Comparison of ENCODE assay signal across 13 cellular contexts in the genomic region with DNA sequence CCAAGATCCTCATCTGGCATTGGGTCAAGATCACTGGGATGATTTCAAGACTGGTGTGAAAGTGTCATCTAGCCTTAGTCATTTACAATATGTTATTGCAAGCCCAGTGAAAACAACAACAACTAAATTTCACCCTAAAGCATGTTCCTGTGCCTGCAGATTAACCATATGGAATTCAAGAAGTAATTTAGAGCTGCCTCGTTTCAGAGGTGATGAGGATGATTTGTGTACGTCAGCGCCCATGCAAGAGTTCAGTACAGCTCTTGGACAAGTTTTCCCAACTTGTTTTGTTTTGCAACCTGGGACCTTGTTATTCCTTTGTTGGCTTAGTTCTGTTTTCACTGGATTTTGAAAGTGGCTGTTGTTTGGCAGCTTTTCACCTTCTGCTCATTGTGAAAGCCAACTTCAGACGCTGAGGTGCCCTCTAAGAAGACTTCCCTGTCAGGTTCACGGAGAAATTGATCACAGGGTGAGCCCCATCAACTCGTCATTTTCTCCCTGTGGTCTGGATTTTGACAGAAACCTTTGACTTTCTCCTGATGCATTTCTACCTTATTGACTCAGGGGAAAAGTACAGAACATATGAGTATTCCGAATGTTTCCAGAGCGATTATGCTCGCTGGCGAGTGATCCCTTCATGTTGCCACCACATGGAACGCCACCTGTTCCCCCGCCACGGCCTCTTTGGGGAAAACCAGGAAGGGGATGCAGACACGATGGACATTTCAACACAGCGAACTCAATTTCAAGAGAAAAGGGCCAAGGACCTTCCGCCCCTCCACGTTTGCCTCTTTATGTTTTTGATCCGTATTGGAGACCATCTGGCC.
DNase-seq lines count a peak whose midpoint lies in the region; ATAC-seq, FAIRE-seq and TF ChIP-seq lines count a peak whose summit lies in the region.
"Had no signal": no experiment of that assay in that cellular context is flagged by ENCODE, and none has a peak within 500 bp of the region (broad histone marks: within the 10 kb centered on the region; RNA-seq: fewer than 3 reads in every experiment).

No MANE protein-coding gene starts in this region.

- ATAC-seq in IMR-90 (ENCODE audit: low read depth) (no peak), K562 (no peak), natural killer cell (no peak), GM18858 (IDR thresholded peaks at IDR 0.05; ENCODE audit: unreplicated experiment) (no peak)

- intact Hi-C loops in IMR-90 (cut with micrococcal nuclease) (loop anchor here (2.0 to 5.0 kb wide), 2 partner anchors 52 to 83 kb away; no protein-coding TSS in a partner anchor), K562 (cut with micrococcal nuclease) (no loop called here), natural killer cell (cut with micrococcal nuclease) (no loop called here)

- TF ChIP-seq RAD21 in IMR-90 (IDR thresholded peaks at IDR 0.05; ENCODE audit: low read length), result no peak
- TF ChIP-seq RAD21 in K562 (CRISPR knock-in tag; conservative IDR thresholded peaks at IDR 0.05 in 1 of 2, IDR thresholded peaks at IDR 0.05 in 1 of 2), result no peak

- TF ChIP-seq EP300 in K562 (IDR thresholded peaks at IDR 0.05; ENCODE audit: low read length), result no peak

- no peaks in the 10 kb centered on the region for H3K36me3 Mint-ChIP-seq in natural killer cell

- H3K27ac ChIP-seq in BLaER1, result no peak overlapping the region; the same call in 1 of the 2 replicates
- peak overlapping the region; percentile 76 for H3K27ac ChIP-seq in IMR-90 (ENCODE audit: insufficient read depth, low read length)
- H3K27ac ChIP-seq in K562 (ENCODE audit: extremely low read depth, low read depth, low read length), result peak overlapping the region; percentile 35; the same call in 2 of the 3 replicates

- FAIRE-seq in K562 (lab: Jason Lieb, UNC), result no peak
- FAIRE-seq: islet of Langerhans had no signal

- H3K4ac ChIP-seq in IMR-90 (ENCODE audit: low read depth, low read length), result peak overlapping the region; percentile 98

- peak overlapping the region; percentile 46 for H3K14ac ChIP-seq in IMR-90 (replicated peaks; ENCODE audit: low read depth, low read length)

- H2BK20ac ChIP-seq in IMR-90 (ENCODE audit: low read depth, low read length), result peak overlapping the region; percentile 76

- H3K4me1 Mint-ChIP-seq in natural killer cell, result peaks cover 12 to 18% of the 10 kb centered on the region in 2 donors

- peaks cover 8% of the 10 kb centered on the region for H3K9me3 ChIP-seq in BLaER1
- H3K9me3 ChIP-seq in IMR-90 (ENCODE audit: control insufficient read depth, insufficient read depth, low read length), result no peaks in the 10 kb centered on the region
- no peaks in the 10 kb centered on the region for H3K9me3 ChIP-seq in K562 (replicated peaks; ENCODE audit: control insufficient read depth, insufficient read depth, low read depth, low read length)

- POLR2A ChIA-PET in IMR-90 (lab: Charles Lee; ENCODE audit: unreplicated experiment) (interaction anchor here (0.8 kb wide), 1 partner anchor 53 kb away, joined by 3 read pairs; no protein-coding TSS in a partner anchor), K562 (lab: Yijun Ruan, JAX) (no interaction called here)

- H4K8ac ChIP-seq in IMR-90 (ENCODE audit: low read depth in 2 of 2, low read length in 2 of 2), result peak overlapping the region; percentile 66 to 87

- peak; percentile 46; the same call in 1 of the 2 replicates for TF ChIP-seq POLR2A in IMR-90 (IDR thresholded peaks at IDR 0.05; ENCODE audit: low read depth, low read length)
- TF ChIP-seq POLR2A in K562 (conservative IDR thresholded peaks at IDR 0.05), result no peak

- H3K9ac ChIP-seq in BLaER1, result no peak overlapping the region
- peak overlapping the region; percentile 16; the same call in 1 of the 2 replicates for H3K9ac ChIP-seq in IMR-90 (ENCODE audit: low read depth, low read length)
- no peak overlapping the region for H3K9ac ChIP-seq in K562 (ENCODE audit: insufficient read depth in 1 of 2, low read depth in 2 of 2, low read length in 2 of 2)

- peak overlapping the region; percentile 37 for H2AK9ac ChIP-seq in IMR-90 (replicated peaks; ENCODE audit: low read depth, low read length, poor library complexity)

- H3K56ac ChIP-seq in IMR-90 (ENCODE audit: extremely low read depth, insufficient read depth, low read length), result peak overlapping the region; percentile 56

- TF ChIP-seq CTCF in IMR-90 (conservative IDR thresholded peaks at IDR 0.05; ENCODE audit: low read depth, low read length) (no peak), K562 (IDR thresholded peaks at IDR 0.05 in 2 of 3, conservative IDR thresholded peaks at IDR 0.05 in 1 of 3; ENCODE audit: insufficient read depth in 2 of 3, low read depth in 1 of 3, low read length in 3 of 3) (no peak), natural killer cell (IDR thresholded peaks at IDR 0.05) (no peak)

- CTCF ChIA-PET in IMR-90 (lab: Yijun Ruan, JAX) (interaction anchor here (1.0 kb wide), 1 partner anchor 47 kb away, joined by 3 read pairs; no protein-coding TSS in a partner anchor), K562 (lab: Yijun Ruan, JAX; ENCODE audit: low intra/inter-chr PET ratio) (no interaction called here)

- peak overlapping the region; percentile 89 for H2BK120ac ChIP-seq in IMR-90 (ENCODE audit: low read depth, low read length)

- DNase-seq in IMR-90 (peak; percentile 28), K562 (ENCODE audit: extremely low read depth in 1 of 4, low spot score in 3 of 4) (no peak), natural killer cell (no peak), foreskin melanocyte (no peak), DMS 273 (lab: John Stamatoyannopoulos, UW; ENCODE audit: unreplicated experiment) (no peak), AG08395 (ENCODE audit: low spot score) (no peak)
- DNase-seq: cortex of kidney, DMS79, NCI-H2081 treated with DMSO at 0.1 percent for 48 hours, posterior cingulate gyrus had no signal

- H4K20me1 ChIP-seq in BLaER1 (no peaks in the 10 kb centered on the region), IMR-90 (ENCODE audit: insufficient read depth, low read length) (no peaks in the 10 kb centered on the region; the same call in 1 of the 2 replicates), K562 (replicated peaks; ENCODE audit: control insufficient read depth, insufficient read depth, low read length) (no peaks in the 10 kb centered on the region)

- H3K18ac ChIP-seq in IMR-90 (ENCODE audit: low read depth, low read length), result peak overlapping the region; percentile 66; the same call in 1 of the 2 replicates

- BruUV-seq in IMR-90 (replicated peaks; lab: Mats Ljungman, UMichigan) (no TSS peak), K562 (replicated peaks; lab: Mats Ljungman, UMichigan) (no TSS peak)

- whole genome bisulfite sequencing in IMR-90 (ENCODE audit: extremely low coverage in 2 of 2, insufficient read length in 1 of 2), 2 experiments, result 91% methylated on average over 5 of the region's 18 CpGs; no CpG with 5 or more reads in 1 of the 2 experiments
- 39% methylated on average over 18 of the region's 18 CpGs for WGBS in K562 (ENCODE audit: insufficient coverage, low coverage, missing lambda C conversion rate)

- H4K91ac ChIP-seq in IMR-90 (ENCODE audit: insufficient read depth, low read depth, low read length), result peak overlapping the region; percentile 89

- no peaks in the 10 kb centered on the region for H3K36me3 ChIP-seq in BLaER1
- H3K36me3 ChIP-seq in IMR-90 (ENCODE audit: control insufficient read depth, insufficient read depth, low read length), result no peaks in the 10 kb centered on the region
- H3K36me3 ChIP-seq in K562 (ENCODE audit: control insufficient read depth, insufficient read depth, low read length), result no peaks in the 10 kb centered on the region

- no peaks in the 10 kb centered on the region for H3K79me2 ChIP-seq in K562 (ENCODE audit: control insufficient read depth, insufficient read depth, low read length)

- peaks cover 24% of the 10 kb centered on the region for H3K9me1 ChIP-seq in IMR-90 (ENCODE audit: insufficient read depth, low read length)
- no peaks in the 10 kb centered on the region for H3K9me1 ChIP-seq in K562 (ENCODE audit: control insufficient read depth, insufficient read depth, low read length)

- peaks cover 0 to 3% of the 10 kb centered on the region in 2 donors for H3K9me3 Mint-ChIP-seq in natural killer cell

- H2AK5ac ChIP-seq in IMR-90 (ENCODE audit: low read depth, low read length), result peak overlapping the region; percentile 84

- dilution Hi-C loops in IMR-90 (cut with HindIII; ENCODE audit: low sequenced_read_pairs, unreplicated experiment), result no loop called here

- H3K23ac ChIP-seq in IMR-90 (ENCODE audit: low read depth, low read length), result peak overlapping the region; percentile 27

- H2AFZ ChIP-seq in IMR-90 (replicated peaks; ENCODE audit: low read length, poor library complexity) (peak overlapping the region; percentile 58), K562 (ENCODE audit: low read depth, low read length) (peak overlapping the region; percentile 26)

- in situ Hi-C loops in IMR-90 (cut with MboI; ENCODE audit: low sequenced_read_pairs) (no loop called here), K562 (cut with MboI) (no loop called here)

- H3K4me2 ChIP-seq in BLaER1, result peak overlapping the region; percentile 83
- peak overlapping the region; percentile 55; the same call in 1 of the 2 replicates for H3K4me2 ChIP-seq in IMR-90 (ENCODE audit: low read depth, low read length)
- peak overlapping the region; percentile 50; the same call in 1 of the 2 replicates for H3K4me2 ChIP-seq in K562 (ENCODE audit: insufficient read depth, low read length)

- H3K27me3 Mint-ChIP-seq in natural killer cell (ENCODE audit: low read depth in 2 of 2), result peaks cover 0 to 7% of the 10 kb centered on the region in 2 donors

- H3K4me1 ChIP-seq in BLaER1, result peaks cover 24% of the 10 kb centered on the region
- peaks cover 24% of the 10 kb centered on the region for H3K4me1 ChIP-seq in IMR-90 (ENCODE audit: control insufficient read depth, insufficient read depth, low read length)
- H3K4me1 ChIP-seq in K562 (replicated peaks in 1 of 2; ENCODE audit: control insufficient read depth in 2 of 2, insufficient read depth in 2 of 2, low read length in 2 of 2), result peaks cover 8 to 18% of the 10 kb centered on the region in 2 experiments

- H3K4me3 ChIP-seq in BLaER1 (no peak overlapping the region), IMR-90 (ENCODE audit: insufficient read depth, low read depth, low read length) (no peak overlapping the region), K562 (no peak overlapping the region)

- H4K5ac ChIP-seq in IMR-90 (ENCODE audit: low read depth, low read length), result peak overlapping the region; percentile 75; the same call in 1 of the 2 replicates

- peak overlapping the region; percentile 66 for H2BK15ac ChIP-seq in IMR-90 (ENCODE audit: low read depth, low read length)

- H3K79me1 ChIP-seq in IMR-90 (ENCODE audit: low read depth in 1 of 2, low read length in 2 of 2), result peaks cover 0 to 20% of the 10 kb centered on the region in 2 experiments; a peak in 2 of 4 replicates

- H2BK5ac ChIP-seq in IMR-90 (ENCODE audit: low read depth, low read length, poor library complexity, severe bottlenecking), result peak overlapping the region; percentile 84

- H3K27me3 ChIP-seq in BLaER1 (no peaks in the 10 kb centered on the region), IMR-90 (ENCODE audit: control insufficient read depth, insufficient read depth, low read length) (no peaks in the 10 kb centered on the region), K562 (ENCODE audit: control insufficient read depth in 2 of 2, insufficient read depth in 2 of 2, low read length in 2 of 2) (peaks cover 2 to 11% of the 10 kb centered on the region in 2 experiments; a peak in 2 of 5 replicates)

- H3K27ac Mint-ChIP-seq in natural killer cell, result peak overlapping the region; percentile 33 to 83

- H3K4me3 Mint-ChIP-seq in natural killer cell, result peak overlapping the region; percentile 62

TF ChIP-seq in K562, 482 proteins besides CTCF, POLR2A, EP300 and RAD21 (continues in another document):
- TF ChIP-seq ZNF239 (CRISPR knock-in tag; IDR thresholded peaks at IDR 0.05), result no peak
